1 cellular context compared by ENCODE assay signal in the genomic region with DNA sequence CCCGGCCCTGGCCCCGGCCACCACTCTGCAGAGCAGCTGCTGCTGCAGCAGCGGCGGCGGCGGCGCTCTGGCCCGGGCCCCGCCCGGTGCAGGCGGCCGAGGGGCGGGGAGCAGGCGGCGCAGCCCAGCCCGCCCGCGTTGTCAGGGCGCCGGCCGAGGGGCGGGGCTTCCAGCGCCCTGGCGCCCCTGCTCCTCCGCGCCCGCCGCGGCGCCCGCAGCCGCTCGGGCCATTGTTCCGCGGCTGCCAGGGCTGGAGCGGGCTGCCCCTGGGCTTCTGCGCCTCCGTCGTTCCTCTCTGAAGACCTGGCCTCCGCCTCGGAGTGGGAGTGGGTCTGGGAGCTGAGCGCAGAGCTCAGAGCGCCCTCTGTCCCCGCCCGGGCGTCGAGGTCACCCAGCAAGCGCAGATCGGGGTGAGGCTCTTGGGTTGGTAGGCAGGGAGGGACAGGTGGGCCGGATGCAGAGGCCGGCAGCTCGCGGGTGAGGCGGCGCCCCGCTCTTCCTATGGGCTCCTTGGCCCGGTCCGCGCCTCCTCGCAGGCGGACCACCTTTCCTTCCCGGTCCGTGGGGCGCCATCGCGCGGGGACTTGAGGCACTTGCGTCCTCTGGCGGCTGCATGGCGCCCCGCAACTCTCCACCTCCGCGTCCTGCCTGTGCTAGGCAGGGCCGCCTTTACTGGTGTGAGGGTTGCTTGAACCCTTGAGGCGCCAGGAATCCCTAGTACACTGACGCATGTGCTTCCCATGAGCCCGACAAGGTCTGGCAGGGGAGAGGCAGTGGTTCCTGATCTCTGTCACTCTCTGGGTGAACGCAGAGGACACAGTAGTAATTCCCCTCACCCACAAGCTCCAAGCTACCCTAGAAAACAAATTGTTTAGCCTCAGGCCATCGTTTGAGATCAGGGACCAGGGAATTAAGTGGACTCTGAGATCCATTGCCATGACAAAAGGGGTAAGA.
TF ChIP-seq lines count a peak whose summit lies in the region.

TSS of gene LPCAT4 (minus strand) at position 69 of the 954 bp plus-strand sequence. CDS start 96 bp downstream, outside the sequence.

TF ChIP-seq in HEK293, 187 proteins besides CTCF, POLR2A, EP300 and RAD21 (continued from another document):
- TF ChIP-seq ZNF530 (tag by site-specific recombination; IDR thresholded peaks at IDR 0.05; ENCODE audit: low read depth) = no peak
- no peak for TF ChIP-seq ZNF221 (tag by site-specific recombination; IDR thresholded peaks at IDR 0.05; ENCODE audit: borderline replicate concordance)
- no peak for TF ChIP-seq ATF2 (tag by site-specific recombination; IDR thresholded peaks at IDR 0.05; ENCODE audit: low read depth)
- TF ChIP-seq ZNF621 (tag by site-specific recombination; IDR thresholded peaks at IDR 0.05) = no peak
- TF ChIP-seq SCRT2 (tag by site-specific recombination; IDR thresholded peaks at IDR 0.05) = 0 out of 2 replicates have a peak, but pooled peaks have one; percentile 23
- peak; percentile 84; the same call in 1 of the 2 replicates for TF ChIP-seq ZNF501 (tag by site-specific recombination; IDR thresholded peaks at IDR 0.05)
- no peak; the same call in none of the 2 replicates for TF ChIP-seq ZFP69B (tag by site-specific recombination; IDR thresholded peaks at IDR 0.05)
- TF ChIP-seq, protein P1, sequence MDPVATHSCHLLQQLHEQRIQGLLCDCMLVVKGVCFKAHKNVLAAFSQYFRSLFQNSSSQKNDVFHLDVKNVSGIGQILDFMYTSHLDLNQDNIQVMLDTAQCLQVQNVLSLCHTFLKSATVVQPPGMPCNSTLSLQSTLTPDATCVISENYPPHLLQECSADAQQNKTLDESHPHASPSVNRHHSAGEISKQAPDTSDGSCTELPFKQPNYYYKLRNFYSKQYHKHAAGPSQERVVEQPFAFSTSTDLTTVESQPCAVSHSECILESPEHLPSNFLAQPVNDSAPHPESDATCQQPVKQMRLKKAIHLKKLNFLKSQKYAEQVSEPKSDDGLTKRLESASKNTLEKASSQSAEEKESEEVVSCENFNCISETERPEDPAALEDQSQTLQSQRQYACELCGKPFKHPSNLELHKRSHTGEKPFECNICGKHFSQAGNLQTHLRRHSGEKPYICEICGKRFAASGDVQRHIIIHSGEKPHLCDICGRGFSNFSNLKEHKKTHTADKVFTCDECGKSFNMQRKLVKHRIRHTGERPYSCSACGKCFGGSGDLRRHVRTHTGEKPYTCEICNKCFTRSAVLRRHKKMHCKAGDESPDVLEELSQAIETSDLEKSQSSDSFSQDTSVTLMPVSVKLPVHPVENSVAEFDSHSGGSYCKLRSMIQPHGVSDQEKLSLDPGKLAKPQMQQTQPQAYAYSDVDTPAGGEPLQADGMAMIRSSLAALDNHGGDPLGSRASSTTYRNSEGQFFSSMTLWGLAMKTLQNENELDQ (tag by site-specific recombination; IDR thresholded peaks at IDR 0.05; ENCODE audit: low read depth) = no peak
- no peak for TF ChIP-seq ZNF423 (tag by site-specific recombination; IDR thresholded peaks at IDR 0.05)
- TF ChIP-seq ZNF555 (tag by site-specific recombination; conservative IDR thresholded peaks at IDR 0.05) = no peak
- TF ChIP-seq YY1 (tag by site-specific recombination; IDR thresholded peaks at IDR 0.05) = peak; percentile 83
- no peak for TF ChIP-seq MEIS1 (CRISPR knock-in tag; IDR thresholded peaks at IDR 0.05; ENCODE audit: borderline replicate concordance)
- no peak for TF ChIP-seq ZNF776 (tag by site-specific recombination; IDR thresholded peaks at IDR 0.05; ENCODE audit: borderline replicate concordance)
- peak; percentile 59 for TF ChIP-seq YY2 (tag by site-specific recombination; IDR thresholded peaks at IDR 0.05)
- peak; percentile 90 for TF ChIP-seq ZNF335 (tag by site-specific recombination; conservative IDR thresholded peaks at IDR 0.05)
- TF ChIP-seq ZNF701 (tag by site-specific recombination; IDR thresholded peaks at IDR 0.05) = no peak
- peak; percentile 19; the same call in 1 of the 2 replicates for TF ChIP-seq HIC1 (tag by site-specific recombination; IDR thresholded peaks at IDR 0.05)
- no peak for TF ChIP-seq TRIM28 (IDR thresholded peaks at IDR 0.05; ENCODE audit: borderline replicate concordance, low read length)
- TF ChIP-seq ZNF223 (tag by site-specific recombination; IDR thresholded peaks at IDR 0.05) = 0 out of 2 replicates have a peak, but pooled peaks have one; percentile 15
- TF ChIP-seq ZNF654 (tag by site-specific recombination; IDR thresholded peaks at IDR 0.05; ENCODE audit: low read depth) = peak; percentile 31
- TF ChIP-seq, protein P2, sequence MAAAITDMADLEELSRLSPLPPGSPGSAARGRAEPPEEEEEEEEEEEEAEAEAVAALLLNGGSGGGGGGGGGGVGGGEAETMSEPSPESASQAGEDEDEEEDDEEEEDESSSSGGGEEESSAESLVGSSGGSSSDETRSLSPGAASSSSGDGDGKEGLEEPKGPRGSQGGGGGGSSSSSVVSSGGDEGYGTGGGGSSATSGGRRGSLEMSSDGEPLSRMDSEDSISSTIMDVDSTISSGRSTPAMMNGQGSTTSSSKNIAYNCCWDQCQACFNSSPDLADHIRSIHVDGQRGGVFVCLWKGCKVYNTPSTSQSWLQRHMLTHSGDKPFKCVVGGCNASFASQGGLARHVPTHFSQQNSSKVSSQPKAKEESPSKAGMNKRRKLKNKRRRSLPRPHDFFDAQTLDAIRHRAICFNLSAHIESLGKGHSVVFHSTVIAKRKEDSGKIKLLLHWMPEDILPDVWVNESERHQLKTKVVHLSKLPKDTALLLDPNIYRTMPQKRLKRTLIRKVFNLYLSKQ (tag by site-specific recombination; IDR thresholded peaks at IDR 0.05; ENCODE audit: borderline replicate concordance) = no peak
- TF ChIP-seq, protein P3, sequence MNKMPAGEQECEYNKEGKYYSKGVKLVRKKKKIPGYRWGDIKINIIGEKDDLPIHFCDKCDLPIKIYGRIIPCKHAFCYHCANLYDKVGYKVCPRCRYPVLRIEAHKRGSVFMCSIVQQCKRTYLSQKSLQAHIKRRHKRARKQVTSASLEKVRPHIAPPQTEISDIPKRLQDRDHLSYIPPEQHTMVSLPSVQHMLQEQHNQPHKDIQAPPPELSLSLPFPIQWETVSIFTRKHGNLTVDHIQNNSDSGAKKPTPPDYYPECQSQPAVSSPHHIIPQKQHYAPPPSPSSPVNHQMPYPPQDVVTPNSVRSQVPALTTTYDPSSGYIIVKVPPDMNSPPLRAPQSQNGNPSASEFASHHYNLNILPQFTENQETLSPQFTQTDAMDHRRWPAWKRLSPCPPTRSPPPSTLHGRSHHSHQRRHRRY (tag by site-specific recombination; IDR thresholded peaks at IDR 0.05) = no peak
- TF ChIP-seq, protein P4, sequence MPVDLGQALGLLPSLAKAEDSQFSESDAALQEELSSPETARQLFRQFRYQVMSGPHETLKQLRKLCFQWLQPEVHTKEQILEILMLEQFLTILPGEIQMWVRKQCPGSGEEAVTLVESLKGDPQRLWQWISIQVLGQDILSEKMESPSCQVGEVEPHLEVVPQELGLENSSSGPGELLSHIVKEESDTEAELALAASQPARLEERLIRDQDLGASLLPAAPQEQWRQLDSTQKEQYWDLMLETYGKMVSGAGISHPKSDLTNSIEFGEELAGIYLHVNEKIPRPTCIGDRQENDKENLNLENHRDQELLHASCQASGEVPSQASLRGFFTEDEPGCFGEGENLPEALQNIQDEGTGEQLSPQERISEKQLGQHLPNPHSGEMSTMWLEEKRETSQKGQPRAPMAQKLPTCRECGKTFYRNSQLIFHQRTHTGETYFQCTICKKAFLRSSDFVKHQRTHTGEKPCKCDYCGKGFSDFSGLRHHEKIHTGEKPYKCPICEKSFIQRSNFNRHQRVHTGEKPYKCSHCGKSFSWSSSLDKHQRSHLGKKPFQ (tag by site-specific recombination; IDR thresholded peaks at IDR 0.05) = no peak
- TF ChIP-seq ZNF843 (tag by site-specific recombination; IDR thresholded peaks at IDR 0.05) = no peak
